In the genomic region with DNA sequence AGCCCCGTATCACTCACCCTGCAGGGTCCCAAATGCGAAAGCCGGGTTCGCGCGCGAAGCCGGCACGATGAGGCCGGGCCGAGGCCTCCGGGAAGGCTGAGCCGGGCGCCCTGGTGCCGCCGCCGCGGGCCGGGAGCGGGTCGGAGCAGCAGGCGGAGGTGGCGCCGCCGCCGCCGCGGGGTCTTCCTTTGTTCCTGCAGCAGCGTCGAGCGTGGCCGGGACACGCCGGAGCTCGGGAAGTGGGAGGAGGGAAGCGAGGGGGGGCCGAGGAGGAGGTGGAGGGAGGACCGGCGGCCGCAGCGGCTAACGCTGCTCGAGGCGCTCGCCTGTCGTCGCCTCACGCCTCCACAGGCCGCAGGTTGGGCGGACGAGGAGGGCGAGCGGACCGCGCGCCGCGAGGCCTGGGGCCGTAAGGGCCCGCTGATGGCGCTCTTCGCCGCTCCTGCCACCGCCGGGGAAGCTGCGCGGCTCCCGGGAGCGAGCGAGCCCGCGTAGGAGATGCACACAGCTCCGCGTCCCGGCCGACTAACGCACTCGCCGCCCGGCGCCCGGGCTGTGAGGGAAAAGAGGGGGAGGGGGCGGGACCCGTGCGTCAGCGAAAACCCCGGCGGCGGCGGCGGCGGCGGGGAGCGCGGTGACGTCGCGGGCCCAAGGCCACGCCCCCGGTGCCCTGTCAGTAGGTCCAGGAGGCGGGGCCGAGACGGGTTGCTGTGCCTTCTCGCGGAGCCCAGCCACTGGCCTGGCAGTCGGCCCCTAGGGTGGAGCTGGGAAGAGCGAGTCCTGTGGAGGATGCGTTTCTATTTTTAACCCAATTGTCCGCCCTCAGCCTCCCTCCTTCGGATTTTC, we compare ENCODE assay signal across 8 cellular contexts. TPM values are rescaled to one million over a fixed set of nuclear protein-coding genes. Genes with fewer than 3 reads are reported as not detected.
DNase-seq lines count a peak whose midpoint lies in the region; ATAC-seq, FAIRE-seq and TF ChIP-seq lines count a peak whose summit lies in the region.

A gene with protein sequence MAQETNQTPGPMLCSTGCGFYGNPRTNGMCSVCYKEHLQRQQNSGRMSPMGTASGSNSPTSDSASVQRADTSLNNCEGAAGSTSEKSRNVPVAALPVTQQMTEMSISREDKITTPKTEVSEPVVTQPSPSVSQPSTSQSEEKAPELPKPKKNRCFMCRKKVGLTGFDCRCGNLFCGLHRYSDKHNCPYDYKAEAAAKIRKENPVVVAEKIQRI (minus strand): TSS at position 530 of the 846 bp plus-strand sequence. CDS start 4,430 bp downstream, outside the sequence.

- peaks cover 3% of the 10 kb centered on the region; the same call in 1 of the 2 replicates for H3F3A ChIP-seq in SU-DHL-6 (ENCODE audit: insufficient read depth)

- peaks cover 50% of the 10 kb centered on the region for H3K79me2 ChIP-seq in SU-DHL-6 (ENCODE audit: insufficient read depth, low read length)

- ATAC-seq in HG02623 (IDR thresholded peaks at IDR 0.05; ENCODE audit: unreplicated experiment) (peak; percentile 70), Right ventricle myocardium superior (ENCODE audit: poor library complexity) (peak; percentile 93), pancreas (peak; percentile 81 to 93 (median 88))

- H3K4me2 ChIP-seq in SU-DHL-6 (ENCODE audit: low read depth, low read length, poor library complexity, severe bottlenecking): peak within 1 kb of the TSS; percentile 97

- 0% methylated on average over 71 to 110 of the region's 110 CpGs for WGBS in pancreas, 2 donors

- no peaks in the 10 kb centered on the region for H3K9me2 ChIP-seq in SU-DHL-6 (replicated peaks; ENCODE audit: insufficient read depth, low read length)

- H3K9ac ChIP-seq in SU-DHL-6 (ENCODE audit: low read length): peak within 1 kb of the TSS; percentile 99

- no peak for FAIRE-seq in pancreas (lab: Jason Lieb, UNC)

- peak within 1 kb of the TSS; percentile 96 for H2AFZ ChIP-seq in SU-DHL-6 (ENCODE audit: low read depth, low read length, severe bottlenecking)

- intact Hi-C loops in Right ventricle myocardium superior (cut with DNase I) (loop anchor here (10.0 kb wide), 1 partner anchor 230 kb away; no protein-coding TSS in a partner anchor), pancreas (cut with DNase I) (no loop called here), tibial artery (cut with DNase I; ENCODE audit: low total_unique reads) (loop anchor here (5.0 to 10.0 kb wide), 2 partner anchors 230 to 1953 kb away; a partner anchor contains a TSS)

- DNase-seq in NCI-H1105 (lab: John Stamatoyannopoulos, UW): peak; percentile 97
- DNase-seq in activated naive CD8-positive, alpha-beta T cell treated with anti-CD3 and anti-CD28 coated beads, Interleukin-2, amount 50 U/mL, for 16 hours (ENCODE audit: low read depth, low spot score): peak; percentile 88
- peak; percentile 100 for DNase-seq in Right ventricle myocardium superior
- DNase-seq in pancreas: peak; percentile 97 to 99 (median 98)
- DNase-seq in tibial artery: peak; percentile 99 to 100

- TF ChIP-seq POLR2A in GM10847 (IDR thresholded peaks at IDR 0.05; ENCODE audit: extremely low read depth, insufficient read length): peak; percentile 99

- peak within 1 kb of the TSS; percentile 97 for H3K4me3 ChIP-seq in SU-DHL-6 (ENCODE audit: insufficient read depth, low read length, poor library complexity, severe bottlenecking)
- H3K4me3 ChIP-seq in pancreas: peak within 1 kb of the TSS; percentile 59 to 99 (median 78)
- H3K4me3 ChIP-seq in tibial artery: peak within 1 kb of the TSS; percentile 89 to 97

- H3K27ac ChIP-seq in SU-DHL-6 (ENCODE audit: low read depth, low read length) (peak within 1 kb of the TSS; percentile 73), pancreas (peak within 1 kb of the TSS; percentile 99), tibial artery (peak within 1 kb of the TSS; percentile 99 to 100)

- H4K20me1 ChIP-seq in SU-DHL-6 (ENCODE audit: low read depth, low read length): peaks cover 24% of the 10 kb centered on the region

- TF ChIP-seq CTCF in SU-DHL-6 (IDR thresholded peaks at IDR 0.05; ENCODE audit: insufficient read depth, low read length, poor library complexity, severe bottlenecking): no peak
- no peak for TF ChIP-seq CTCF in pancreas (IDR thresholded peaks at IDR 0.05)
- TF ChIP-seq CTCF in tibial artery (IDR thresholded peaks at IDR 0.05): no peak

- peaks cover 14% of the 10 kb centered on the region; the same call in 1 of the 2 replicates for H3K36me3 ChIP-seq in SU-DHL-6 (ENCODE audit: low read length)
- H3K36me3 ChIP-seq in pancreas: peaks cover 0 to 6% (median 0%) of the 10 kb centered on the region in 3 donors
- H3K36me3 ChIP-seq in tibial artery: peaks cover 1 to 25% (median 22%) of the 10 kb centered on the region in 3 donors

- H3K9me3 ChIP-seq in SU-DHL-6 (ENCODE audit: insufficient read depth, low read length): no peaks in the 10 kb centered on the region
- H3K9me3 ChIP-seq in pancreas: no peaks in the 10 kb centered on the region
- H3K9me3 ChIP-seq in tibial artery: no peaks in the 10 kb centered on the region

- H3K27me3 ChIP-seq in SU-DHL-6 (ENCODE audit: low read length): no peaks in the 10 kb centered on the region
- H3K27me3 ChIP-seq in pancreas: no peaks in the 10 kb centered on the region
- H3K27me3 ChIP-seq in tibial artery: no peaks in the 10 kb centered on the region

- H3K4me1 ChIP-seq in pancreas (peaks cover 5 to 18% (median 15%) of the 10 kb centered on the region in 3 donors), tibial artery (peaks cover 0 to 28% (median 16%) of the 10 kb centered on the region in 4 donors)

RNA-seq across cellular contexts. Expression of the gene that starts here (rescaled TPM):
- total RNA-seq in Right ventricle myocardium superior (180 TPM), pancreas (10 to 100 TPM; 47.8 to 98.6 (median 70.8) TPM)
- 10 to 100 TPM; 55.6 to 84.7 TPM for polyA plus RNA-seq in pancreas

Comparison
In these comparisons a context has a peak if more than half of its experiments do, and no peak if none do; other contexts are left out.
1. Peak in every context shown above with its lines: DNase-seq, ATAC-seq, H3K4me3 ChIP-seq and H3K27ac ChIP-seq.
2. intact Hi-C loops: an anchor here in Right ventricle myocardium superior (10.0 kb wide) and tibial artery (5.0 to 10.0 kb wide); none called in pancreas.